9 cellular contexts compared by ENCODE assay signal in genomic region chr1:247373721-247374141, GRCh38. TPM values are rescaled to one million over a fixed set of nuclear protein-coding genes. Genes with fewer than 3 reads are reported as not detected.
DNase-seq lines count a peak whose midpoint lies in the region; ATAC-seq and TF ChIP-seq lines count a peak whose summit lies in the region.
"Had no signal": no experiment of that assay in that cellular context is flagged by ENCODE, and none has a peak within 500 bp of the region (broad histone marks: within the 10 kb centered on the region; RNA-seq: fewer than 3 reads in every experiment).

No MANE protein-coding gene starts in this region.

- H3F3A ChIP-seq in SK-N-SH (replicated peaks; ENCODE audit: insufficient read depth): peaks cover 4% of the 10 kb centered on the region

- no peak overlapping the region for H3K4me2 ChIP-seq in SK-N-SH

- H3K4me3 ChIP-seq in CD8-positive, alpha-beta memory T cell (ENCODE audit: low read length): no peak overlapping the region
- H3K4me3 ChIP-seq in SK-N-SH (ENCODE audit: low read depth in 2 of 2, low read length in 1 of 2) (no peak overlapping the region), spleen (peak overlapping the region in 6 of 8 donors; percentile 10 to 63 (median 38))

- H3K9me3 Mint-ChIP-seq in CD8-positive, alpha-beta memory T cell: no peaks in the 10 kb centered on the region
- no peaks in the 10 kb centered on the region for H3K9me3 Mint-ChIP-seq in activated naive CD4-positive, alpha-beta T cell treated with anti-CD3 and anti-CD28 coated beads, Interleukin-2, amount 10 ng/mL, durations not matched to agents 7 days and 5 days

- no peak for TF ChIP-seq POLR2A in spleen (IDR thresholded peaks at IDR 0.05)

- no peak overlapping the region for H3K27ac Mint-ChIP-seq in CD8-positive, alpha-beta memory T cell
- no peak overlapping the region for H3K27ac Mint-ChIP-seq in activated naive CD4-positive, alpha-beta T cell treated with anti-CD3 and anti-CD28 coated beads, Interleukin-2, amount 10 ng/mL, durations not matched to agents 7 days and 5 days

- H3K4me1 ChIP-seq in CD8-positive, alpha-beta memory T cell (ENCODE audit: insufficient read depth, low read length): no peaks in the 10 kb centered on the region
- H3K4me1 ChIP-seq in SK-N-SH (ENCODE audit: control insufficient read depth in 1 of 2, insufficient read depth in 2 of 2, low read depth in 1 of 2, low read length in 1 of 2) (peaks cover 0 to 4% of the 10 kb centered on the region in 2 experiments; a peak in 1 of 4 replicates), spleen (peaks cover 0 to 18% (median 8%) of the 10 kb centered on the region in 6 donors)

- H3K4me1 Mint-ChIP-seq in CD8-positive, alpha-beta memory T cell: peaks cover 6 to 9% (median 8%) of the 10 kb centered on the region in 3 donors
- H3K4me1 Mint-ChIP-seq in activated naive CD4-positive, alpha-beta T cell treated with anti-CD3 and anti-CD28 coated beads, Interleukin-2, amount 10 ng/mL, durations not matched to agents 7 days and 5 days: peaks cover 7% of the 10 kb centered on the region

- TF ChIP-seq CTCF in SK-N-SH (IDR thresholded peaks at IDR 0.05) (peak; percentile 26), spleen (IDR thresholded peaks at IDR 0.05 in 8 of 11, conservative IDR thresholded peaks at IDR 0.05 in 3 of 11) (peak in 9 of 11 experiments; percentile 10 to 66 (median 46))

- no peak overlapping the region for H3K9ac ChIP-seq in SK-N-SH

- H3K9me2 ChIP-seq in SK-N-SH: no peaks in the 10 kb centered on the region

- no peak overlapping the region for H3K27ac ChIP-seq in CD8-positive, alpha-beta memory T cell (ENCODE audit: low read depth, low read length)
- H3K27ac ChIP-seq in SK-N-SH (ENCODE audit: low read depth in 2 of 2, low read length in 1 of 2) (no peak overlapping the region), spleen (no peak overlapping the region)
- H3K27ac ChIP-seq: HL-60 had no signal

- ATAC-seq in HG02678 (IDR thresholded peaks at IDR 0.05; ENCODE audit: unreplicated experiment): peak; percentile 75
- peak; percentile 83 to 88 for ATAC-seq in left cardiac atrium

- no peak for TF ChIP-seq EP300 in SK-N-SH (IDR thresholded peaks at IDR 0.05; ENCODE audit: borderline replicate concordance in 1 of 2, low read depth in 1 of 2, low read length in 1 of 2)

- no peaks in the 10 kb centered on the region for H3K27me3 ChIP-seq in CD8-positive, alpha-beta memory T cell (ENCODE audit: insufficient read depth, low read length, poor library complexity, severe bottlenecking)
- H3K27me3 ChIP-seq in SK-N-SH (ENCODE audit: insufficient read depth): no peaks in the 10 kb centered on the region
- peaks cover 0 to 22% (median 0%) of the 10 kb centered on the region in 7 donors for H3K27me3 ChIP-seq in spleen (replicated peaks in 1 of 7)

- WGBS in SK-N-SH (ENCODE audit: low lambda C conversion rate): 54% methylated on average over 17 of the region's 26 CpGs
- 5 to 29% (median 20%) methylated on average over 26 of the region's 26 CpGs for WGBS in spleen, 5 donors

- intact Hi-C loops in left cardiac atrium (cut with DNase I) (loop anchor here in 1 of 2 donors (10.0 kb wide), 1 partner anchor 329 kb away; no protein-coding TSS in a partner anchor), spleen (cut with DNase I; ENCODE audit: low total_unique reads) (loop anchor here (5.0 kb wide), 1 partner anchor 114 kb away; no protein-coding TSS in a partner anchor)

- peaks cover 0 to 2% (median 0%) of the 10 kb centered on the region in 3 donors for H3K36me3 Mint-ChIP-seq in CD8-positive, alpha-beta memory T cell
- no peaks in the 10 kb centered on the region for H3K36me3 Mint-ChIP-seq in activated naive CD4-positive, alpha-beta T cell treated with anti-CD3 and anti-CD28 coated beads, Interleukin-2, amount 10 ng/mL, durations not matched to agents 7 days and 5 days

- TF ChIP-seq RAD21 in SK-N-SH (IDR thresholded peaks at IDR 0.05; ENCODE audit: low read length): no peak

- no peaks in the 10 kb centered on the region for H3K9me3 ChIP-seq in CD8-positive, alpha-beta memory T cell (ENCODE audit: low read length)
- H3K9me3 ChIP-seq in SK-N-SH: no peaks in the 10 kb centered on the region
- H3K9me3 ChIP-seq in spleen: no peaks in the 10 kb centered on the region

- H3K36me3 ChIP-seq in CD8-positive, alpha-beta memory T cell (ENCODE audit: insufficient read depth, low read length): no peaks in the 10 kb centered on the region
- H3K36me3 ChIP-seq in SK-N-SH (replicated peaks in 1 of 2; ENCODE audit: control insufficient read depth in 1 of 2, insufficient read depth in 2 of 2, low read length in 1 of 2) (no peaks in the 10 kb centered on the region), spleen (no peaks in the 10 kb centered on the region)

- POLR2A ChIA-PET in CD8-positive, alpha-beta memory T cell (lab: Charles Lee): interaction anchor here (0.6 kb wide), 1 partner anchor 61 kb away, joined by 5 read pairs; no protein-coding TSS in a partner anchor
- POLR2A ChIA-PET in SK-N-SH (lab: Yijun Ruan, JAX): no interaction called here

- H2AFZ ChIP-seq in SK-N-SH (ENCODE audit: low read depth): no peak overlapping the region

- DNase-seq in CD8-positive, alpha-beta memory T cell: peak; percentile 28 to 69 (median 38)
- DNase-seq in SK-N-SH (peak; percentile 38), left cardiac atrium (peak; percentile 65), spleen (peak; percentile 82), T1000 (lab: John Stamatoyannopoulos, UW) (no peak), NCI-H187 treated with DMSO at 0.1 percent for 48 hours (lab: John Stamatoyannopoulos, UW) (no peak)
- DNase-seq in activated naive CD4-positive, alpha-beta T cell treated with anti-CD3 and anti-CD28 coated beads, Interleukin-2, amount 10 ng/mL, durations not matched to agents 7 days and 5 days: peak; percentile 76

- H3K27me3 Mint-ChIP-seq in CD8-positive, alpha-beta memory T cell: peaks cover 12 to 27% of the 10 kb centered on the region in 2 donors
- peaks cover 9% of the 10 kb centered on the region for H3K27me3 Mint-ChIP-seq in activated naive CD4-positive, alpha-beta T cell treated with anti-CD3 and anti-CD28 coated beads, Interleukin-2, amount 10 ng/mL, durations not matched to agents 7 days and 5 days

- CTCF ChIA-PET in CD8-positive, alpha-beta memory T cell (lab: Charles Lee): interaction anchor here (1.0 to 3.9 kb wide), 16 partner anchors 9 to 329 kb away, joined by 3 to 101 read pairs (median 4); partner anchors contain the start of gene ZNF496
- CTCF ChIA-PET in SK-N-SH (lab: Yijun Ruan, JAX): interaction anchor here (1.0 to 1.8 kb wide), 8 partner anchors 11 to 124 kb away, joined by 3 to 32 read pairs (median 8); no protein-coding TSS in a partner anchor
- CTCF ChIA-PET in activated naive CD4-positive, alpha-beta T cell treated with anti-CD3 and anti-CD28 coated beads, Interleukin-2, amount 10 ng/mL, durations not matched to agents 7 days and 5 days (lab: Charles Lee): interaction anchor here (0.9 to 1.6 kb wide), 11 partner anchors 9 to 684 kb away, joined by 3 to 37 read pairs (median 7); no protein-coding TSS in a partner anchor

- no peaks in the 10 kb centered on the region for H4K20me1 ChIP-seq in SK-N-SH (ENCODE audit: insufficient read depth)

- peak overlapping the region; percentile 32 to 77 (median 52) for H3K4me3 Mint-ChIP-seq in CD8-positive, alpha-beta memory T cell
- no peak overlapping the region for H3K4me3 Mint-ChIP-seq in activated naive CD4-positive, alpha-beta T cell treated with anti-CD3 and anti-CD28 coated beads, Interleukin-2, amount 10 ng/mL, durations not matched to agents 7 days and 5 days

- H3K79me2 ChIP-seq in SK-N-SH (ENCODE audit: insufficient read depth): no peaks in the 10 kb centered on the region

TF ChIP-seq in SK-N-SH, 30 proteins besides CTCF, POLR2A, EP300 and RAD21 (continues in another document):
- TF ChIP-seq JUND (IDR thresholded peaks at IDR 0.05): no peak
- no peak for TF ChIP-seq EZH2phosphoT487 (IDR thresholded peaks at IDR 0.05; ENCODE audit: borderline replicate concordance, low read depth)
- no peak for TF ChIP-seq FOXJ3 (CRISPR knock-in tag; IDR thresholded peaks at IDR 0.05)
- no peak for TF ChIP-seq MEF2A (IDR thresholded peaks at IDR 0.05; ENCODE audit: borderline replicate concordance, low read depth)
- no peak for TF ChIP-seq ZBTB33 (IDR thresholded peaks at IDR 0.05; ENCODE audit: borderline replicate concordance, low read depth)
- no peak for TF ChIP-seq GATA2 (CRISPR knock-in tag; IDR thresholded peaks at IDR 0.05)

RNA-seq across cellular contexts. Expression of gene ZNF496, which starts 42.1 kb away (rescaled TPM):
- total RNA-seq in CD8-positive, alpha-beta memory T cell: 10 to 100 TPM; 21.4 to 21.7 TPM
- 9.6 TPM for polyA plus RNA-seq in CD8-positive, alpha-beta memory T cell
- polyA plus RNA-seq in SK-N-SH (2012; rRNA removed) (23.2 and 27.5 TPM in 2 replicates), spleen (10 to 100 TPM in 1 of 3 donors, 1 to 10 TPM in 2; 5.7 to 13.3 (median 7.0) TPM)
- polyA plus RNA-seq in SK-N-SH (2012; cell fraction: cytosol; rRNA removed): 14.0 and 21.1 TPM in 2 replicates
- 36.3 and 56.5 TPM in 2 replicates for polyA plus RNA-seq in SK-N-SH (2012; cell fraction: nucleus; rRNA removed)
- total RNA-seq in left cardiac atrium (10 to 100 TPM; 12.2 to 16.4 TPM), spleen (10 to 100 TPM; 22.0 to 45.4 (median 32.9) TPM)

RNA-seq across cellular contexts. Expression of gene NLRP3, which starts 42.2 kb away (rescaled TPM):
- 1 to 10 TPM; 1.8 to 2.6 TPM for total RNA-seq in CD8-positive, alpha-beta memory T cell
- polyA plus RNA-seq in CD8-positive, alpha-beta memory T cell: 3.0 TPM
- polyA plus RNA-seq in SK-N-SH (2012; rRNA removed) (0.62 and 0.87 TPM in 2 replicates), spleen (1 to 10 TPM; 1.2 to 3.4 (median 1.7) TPM)
- 0.54 and 0.85 TPM in 2 replicates for polyA plus RNA-seq in SK-N-SH (2012; cell fraction: cytosol; rRNA removed)
- polyA plus RNA-seq in SK-N-SH (2012; cell fraction: nucleus; rRNA removed): 1.3 and 2.2 TPM in 2 replicates
- total RNA-seq in left cardiac atrium (1 to 10 TPM in 1 of 2 donors, under 1 TPM in 1; 0.71 to 2.0 TPM), spleen (10 to 100 TPM in 3 of 7 donors, 1 to 10 TPM in 4; 8.1 to 17.0 (median 9.3) TPM)

Comparison
In these comparisons a context has a peak if more than half of its experiments do, and no peak if none do; other contexts are left out.
1. DNase-seq: peak in CD8-positive, alpha-beta memory T cell (5 of 5), SK-N-SH (single experiment), activated naive CD4-positive, alpha-beta T cell treated with anti-CD3 and anti-CD28 coated beads, Interleukin-2, amount 10 ng/mL, durations not matched to agents 7 days and 5 days (single experiment), left cardiac atrium (single experiment) and spleen (single experiment); none in T1000 (single experiment) and NCI-H187 treated with DMSO at 0.1 percent for 48 hours (single experiment).
2. H3K4me3 ChIP-seq: peak in spleen (6 of 8); none in CD8-positive, alpha-beta memory T cell (single experiment) and SK-N-SH (0 of 2).